In the genomic region with DNA sequence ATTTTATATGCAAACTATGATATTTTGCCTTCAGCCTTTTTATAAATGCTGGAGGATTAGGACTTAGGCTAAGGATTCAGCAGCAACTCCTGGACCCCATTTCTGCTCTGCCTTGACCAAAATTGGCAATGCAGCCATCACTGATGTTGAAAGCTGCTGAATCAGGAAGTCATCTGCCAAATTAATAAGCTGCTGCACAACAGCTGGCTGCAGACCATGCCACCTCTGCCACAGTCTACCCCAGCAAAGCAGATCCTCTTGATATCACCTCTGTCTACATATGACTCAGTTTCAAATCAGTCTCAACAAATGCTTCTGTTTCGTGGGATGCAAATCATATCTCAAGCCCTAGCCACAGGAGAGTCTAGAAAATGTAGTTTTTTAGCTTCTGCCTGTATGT, we compare ENCODE assay signal across 1 cellular context.
TF ChIP-seq lines count a peak whose summit lies in the region.

No MANE protein-coding gene starts in this region.

TF ChIP-seq in GM12878, 131 proteins besides CTCF, POLR2A, EP300 and RAD21 (continued from another document):
- TF ChIP-seq ELK1 (IDR thresholded peaks at IDR 0.05; ENCODE audit: low read depth, low read length) (no peak), IRF4 (IDR thresholded peaks at IDR 0.05; ENCODE audit: low read depth, low read length) (0 out of 2 replicates have a peak, but pooled peaks have one; percentile 50), ZZZ3 (IDR thresholded peaks at IDR 0.05; ENCODE audit: control insufficient read depth, insufficient read length, low read depth) (no peak), BACH1 (IDR thresholded peaks at IDR 0.05; ENCODE audit: borderline replicate concordance) (no peak; the same call in 1 of the 2 replicates), GABPA (IDR thresholded peaks at IDR 0.05; ENCODE audit: low read depth) (no peak), CHD1 (IDR thresholded peaks at IDR 0.05; ENCODE audit: low read depth, low read length) (no peak)
- TF ChIP-seq, protein P1, sequence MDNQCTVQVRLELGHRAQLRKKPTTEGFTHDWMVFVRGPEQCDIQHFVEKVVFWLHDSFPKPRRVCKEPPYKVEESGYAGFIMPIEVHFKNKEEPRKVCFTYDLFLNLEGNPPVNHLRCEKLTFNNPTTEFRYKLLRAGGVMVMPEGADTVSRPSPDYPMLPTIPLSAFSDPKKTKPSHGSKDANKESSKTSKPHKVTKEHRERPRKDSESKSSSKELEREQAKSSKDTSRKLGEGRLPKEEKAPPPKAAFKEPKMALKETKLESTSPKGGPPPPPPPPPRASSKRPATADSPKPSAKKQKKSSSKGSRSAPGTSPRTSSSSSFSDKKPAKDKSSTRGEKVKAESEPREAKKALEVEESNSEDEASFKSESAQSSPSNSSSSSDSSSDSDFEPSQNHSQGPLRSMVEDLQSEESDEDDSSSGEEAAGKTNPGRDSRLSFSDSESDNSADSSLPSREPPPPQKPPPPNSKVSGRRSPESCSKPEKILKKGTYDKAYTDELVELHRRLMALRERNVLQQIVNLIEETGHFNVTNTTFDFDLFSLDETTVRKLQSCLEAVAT (IDR thresholded peaks at IDR 0.05) = no peak
TF ChIP-seq in GM12878: peak in this region for 19.
